Comparison of ENCODE assay signal across 13 cellular contexts in the genomic region with DNA sequence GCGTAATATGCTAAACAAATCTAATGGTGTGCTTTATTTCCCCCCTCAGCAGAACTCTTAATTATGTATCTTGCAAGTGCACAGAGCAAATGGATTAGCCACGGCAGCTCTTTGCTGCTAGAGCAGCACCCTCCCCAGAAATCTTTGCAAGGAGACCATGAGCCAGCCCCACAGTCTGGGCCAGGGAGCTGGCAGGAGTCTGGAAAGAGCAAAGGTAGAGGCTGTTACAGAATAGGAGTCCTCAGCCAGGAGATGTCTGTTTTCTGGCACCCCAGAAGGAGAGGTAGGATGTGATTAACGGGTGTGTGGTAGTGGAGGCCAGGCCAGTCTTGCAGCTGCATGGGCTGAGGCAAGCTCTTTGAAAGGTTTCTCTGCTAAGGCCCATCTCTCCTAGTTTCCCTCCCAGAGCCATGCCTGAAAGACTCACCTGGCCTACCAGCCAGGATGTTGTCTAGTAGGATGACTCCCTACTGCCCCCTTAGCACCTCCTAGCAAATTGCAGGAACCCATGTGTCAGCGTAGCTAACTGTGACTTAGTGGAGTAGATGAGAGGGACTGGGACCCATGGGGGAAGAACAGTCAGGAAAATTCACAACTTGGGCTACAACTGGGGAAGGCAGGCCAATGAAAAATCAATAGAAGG.
DNase-seq lines count a peak whose midpoint lies in the region; FAIRE-seq and TF ChIP-seq lines count a peak whose summit lies in the region.
"Had no signal": no experiment of that assay in that cellular context is flagged by ENCODE, and none has a peak within 500 bp of the region (broad histone marks: within the 10 kb centered on the region; RNA-seq: fewer than 3 reads in every experiment).

No MANE protein-coding gene starts in this region.

- H3K27ac ChIP-seq in SJCRH30: no peak overlapping the region

- H3K4me1 ChIP-seq in SJCRH30: peaks cover 3% of the 10 kb centered on the region; the same call in 1 of the 2 replicates

- FAIRE-seq in RCC 7860 (lab: Jason Lieb, UNC): no peak
- FAIRE-seq: endometrium had no signal

- DNase-seq in NCI-H748 (lab: John Stamatoyannopoulos, UW; ENCODE audit: unreplicated experiment) (peak; percentile 47), NCI-H748 treated with DMSO at 0.1 percent for 48 hours (lab: John Stamatoyannopoulos, UW) (no peak), cerebellum (ENCODE audit: low spot score) (peak; percentile 56), osteocyte (ENCODE audit: extremely low spot score, unreplicated experiment) (no peak), RCC 7860 (ENCODE audit: low spot score) (no peak), SJCRH30 (no peak), DMS79 treated with DMSO at 0.1 percent for 48 hours (lab: John Stamatoyannopoulos, UW) (no peak)
- DNase-seq: activated CD4-positive, alpha-beta memory T cell treated with anti-CD3 and anti-CD28 coated beads, Interleukin-2, amount 10 ng/mL, durations not matched to agents 7 days and 5 days; NCI-H2171 treated with DMSO at 0.1 percent for 48 hours; stimulated activated naive B cell treated with anti-CD40 and anti-IgM and Interleukin-4, amounts not matched to agents 10 μg/mL and 1 μg/mL and 100 μg/mL, for 72 hours had no signal

- H3K4me1 Mint-ChIP-seq in osteocyte (ENCODE audit: unreplicated experiment): peaks cover 2% of the 10 kb centered on the region
- H3K4me1 Mint-ChIP-seq: activated CD4-positive, alpha-beta memory T cell treated with anti-CD3 and anti-CD28 coated beads, Interleukin-2, amount 10 ng/mL, durations not matched to agents 7 days and 5 days; B cell; stimulated activated naive B cell treated with anti-CD40 and anti-IgM and Interleukin-4, amounts not matched to agents 10 μg/mL and 1 μg/mL and 100 μg/mL, for 72 hours had no signal

- H3K4me3 Mint-ChIP-seq in osteocyte (ENCODE audit: unreplicated experiment): no peak overlapping the region
- H3K4me3 Mint-ChIP-seq: activated CD4-positive, alpha-beta memory T cell treated with anti-CD3 and anti-CD28 coated beads, Interleukin-2, amount 10 ng/mL, durations not matched to agents 7 days and 5 days; B cell; stimulated activated naive B cell treated with anti-CD40 and anti-IgM and Interleukin-4, amounts not matched to agents 10 μg/mL and 1 μg/mL and 100 μg/mL, for 72 hours had no signal

- H3K9me3 Mint-ChIP-seq in osteocyte (ENCODE audit: unreplicated experiment): no peaks in the 10 kb centered on the region
- H3K9me3 Mint-ChIP-seq: activated CD4-positive, alpha-beta memory T cell treated with anti-CD3 and anti-CD28 coated beads, Interleukin-2, amount 10 ng/mL, durations not matched to agents 7 days and 5 days had no signal

- H3K4me3 ChIP-seq in SJCRH30: no peak overlapping the region

- H3K36me3 ChIP-seq in SJCRH30: no peaks in the 10 kb centered on the region

- H3K27me3 Mint-ChIP-seq in osteocyte (ENCODE audit: unreplicated experiment): peaks cover 10% of the 10 kb centered on the region
- H3K27me3 Mint-ChIP-seq: activated CD4-positive, alpha-beta memory T cell treated with anti-CD3 and anti-CD28 coated beads, Interleukin-2, amount 10 ng/mL, durations not matched to agents 7 days and 5 days; stimulated activated naive B cell treated with anti-CD40 and anti-IgM and Interleukin-4, amounts not matched to agents 10 μg/mL and 1 μg/mL and 100 μg/mL, for 72 hours had no signal

- no peaks in the 10 kb centered on the region for H3K27me3 ChIP-seq in SJCRH30

- H3K9me3 ChIP-seq in SJCRH30 (replicated peaks): no peaks in the 10 kb centered on the region

- H3K36me3 Mint-ChIP-seq in osteocyte (ENCODE audit: unreplicated experiment): no peaks in the 10 kb centered on the region
- H3K36me3 Mint-ChIP-seq: stimulated activated naive B cell treated with anti-CD40 and anti-IgM and Interleukin-4, amounts not matched to agents 10 μg/mL and 1 μg/mL and 100 μg/mL, for 72 hours had no signal

- no peak overlapping the region for H3K27ac Mint-ChIP-seq in osteocyte (ENCODE audit: unreplicated experiment)
- H3K27ac Mint-ChIP-seq: activated CD4-positive, alpha-beta memory T cell treated with anti-CD3 and anti-CD28 coated beads, Interleukin-2, amount 10 ng/mL, durations not matched to agents 7 days and 5 days; B cell; stimulated activated naive B cell treated with anti-CD40 and anti-IgM and Interleukin-4, amounts not matched to agents 10 μg/mL and 1 μg/mL and 100 μg/mL, for 72 hours had no signal

- peak; percentile 25; the same call in 1 of the 2 replicates for TF ChIP-seq CTCF in LNCAP (IDR thresholded peaks at IDR 0.05)
- peak; percentile 9 for TF ChIP-seq CTCF in osteocyte (IDR thresholded peaks at IDR 0.05)

Comparison
In these comparisons a context has a peak if more than half of its experiments do, and no peak if none do; other contexts are left out.
1. DNase-seq: peak in NCI-H748 (single experiment) and cerebellum (single experiment); none in NCI-H748 treated with DMSO at 0.1 percent for 48 hours (single experiment), osteocyte (single experiment), RCC 7860 (single experiment), SJCRH30 (0 of 2) and DMS79 treated with DMSO at 0.1 percent for 48 hours (single experiment).